ENCODE assay signal across 23 cellular contexts in genomic region chr4:24792552-24792951, GRCh38. TPM values are rescaled to one million over a fixed set of nuclear protein-coding genes. Genes with fewer than 3 reads are reported as not detected.
A peak's percentile ranks its signal among the peaks of the same experiment; 100 is the strongest.
DNase-seq lines count a peak whose midpoint lies in the region; ATAC-seq, FAIRE-seq and TF ChIP-seq lines count a peak whose summit lies in the region.
"Had no signal": no experiment of that assay in that cellular context is flagged by ENCODE, and none has a peak within 500 bp of the region (broad histone marks: within the 10 kb centered on the region; RNA-seq: fewer than 3 reads in every experiment).

No MANE protein-coding gene starts in this region.

- FAIRE-seq in HepG2 (lab: Jason Lieb, UNC), result no peak
- FAIRE-seq: A549, GM12878, GM19239, H54, HTR-8/SVneo had no signal

- CTCF ChIA-PET in HepG2 (lab: Yijun Ruan, JAX; ENCODE audit: low intra/inter-chr PET ratio, low total read pairs), result no interaction called here

- H3K27me3 Mint-ChIP-seq in osteocyte (ENCODE audit: unreplicated experiment) (no peaks in the 10 kb centered on the region), GM23338 (ENCODE audit: insufficient read depth, low read depth, poor library complexity) (peaks cover 7% of the 10 kb centered on the region)

- H3K4me3 Mint-ChIP-seq in osteocyte (ENCODE audit: unreplicated experiment) (no peak overlapping the region), GM23338 (no peak overlapping the region)
- H3K4me3 Mint-ChIP-seq: CD4-positive, alpha-beta T cell; IgD-negative memory B cell had no signal

- BruUV-seq in HepG2 (replicated peaks; lab: Mats Ljungman, UMichigan), result no TSS peak

- peaks cover 1 to 8% of the 10 kb centered on the region in 2 experiments; a peak in 2 of 5 replicates for H3K27me3 ChIP-seq in HepG2 (ENCODE audit: control insufficient read depth in 1 of 2, insufficient read depth in 2 of 2, low read length in 2 of 2)
- H3K27me3 ChIP-seq in right lobe of liver, result no peaks in the 10 kb centered on the region
- H3K27me3 ChIP-seq in hepatocyte, result no peaks in the 10 kb centered on the region
- peaks cover 17% of the 10 kb centered on the region for H3K27me3 ChIP-seq in GM23338 (ENCODE audit: insufficient read depth)
- H3K27me3 ChIP-seq: BLaER1 had no signal

- intact Hi-C loops in HepG2 (cut with micrococcal nuclease; ENCODE audit: unreplicated experiment), result no loop called here
- intact Hi-C loops in right lobe of liver (cut with DNase I), result no loop called here

- H4K20me1 ChIP-seq in HepG2 (ENCODE audit: insufficient read depth, low read length), result no peaks in the 10 kb centered on the region
- no peaks in the 10 kb centered on the region for H4K20me1 ChIP-seq in hepatocyte (ENCODE audit: insufficient read depth, poor library complexity, severe bottlenecking)
- H4K20me1 ChIP-seq in GM23338 (replicated peaks; ENCODE audit: insufficient read depth), result no peaks in the 10 kb centered on the region
- H4K20me1 ChIP-seq: BLaER1 had no signal

- TF ChIP-seq EP300 in HepG2 (IDR thresholded peaks at IDR 0.05; ENCODE audit: low read depth in 2 of 2, low read length in 2 of 2), result no peak
- TF ChIP-seq EP300 in HepG2 (CRISPR knock-in tag; IDR thresholded peaks at IDR 0.05; ENCODE audit: borderline replicate concordance), result no peak

- H3K9me3 Mint-ChIP-seq in osteocyte (ENCODE audit: unreplicated experiment) (peaks cover 12% of the 10 kb centered on the region), GM23338 (peaks cover 4% of the 10 kb centered on the region; the same call in 1 of the 3 replicates)
- H3K9me3 Mint-ChIP-seq: CD4-positive, alpha-beta T cell had no signal

- H3K4me1 Mint-ChIP-seq in osteocyte (ENCODE audit: unreplicated experiment) (peaks cover 20% of the 10 kb centered on the region), GM23338 (peaks cover 21% of the 10 kb centered on the region)

- H3K4me1 ChIP-seq in HepG2 (ENCODE audit: insufficient read depth, low read length) (peaks cover 44% of the 10 kb centered on the region), right lobe of liver (no peaks in the 10 kb centered on the region), hepatocyte (ENCODE audit: insufficient read depth) (peaks cover 18% of the 10 kb centered on the region), GM23338 (ENCODE audit: insufficient read depth) (peaks cover 18% of the 10 kb centered on the region; the same call in 1 of the 2 replicates)
- H3K4me1 ChIP-seq: A549 had no signal

- H2AFZ ChIP-seq in HepG2 (ENCODE audit: low read length), result no peak overlapping the region
- no peak overlapping the region for H2AFZ ChIP-seq in hepatocyte
- H2AFZ ChIP-seq in GM23338, result no peak overlapping the region
- H2AFZ ChIP-seq: GM23248 had no signal

- H3K27ac ChIP-seq in HepG2 (ENCODE audit: extremely low read length, insufficient read depth, low read length) (no peak overlapping the region), right lobe of liver (no peak overlapping the region), hepatocyte (peak overlapping the region; percentile 9), GM23338 (ENCODE audit: low read depth) (no peak overlapping the region)
- H3K27ac ChIP-seq: 22Rv1, A549, BLaER1, GM23248 had no signal

- peak; percentile 57 for DNase-seq in HepG2 (ENCODE audit: low spot score)
- DNase-seq in right lobe of liver, result no peak
- no peak for DNase-seq in hepatocyte (ENCODE audit: low spot score)
- peak; percentile 0 for DNase-seq in osteocyte (ENCODE audit: extremely low spot score, unreplicated experiment)
- no peak for DNase-seq in GM23338 (ENCODE audit: low spot score)
- no peak for DNase-seq in NCI-H510A treated with DMSO at 0.1 percent for 48 hours (lab: John Stamatoyannopoulos, UW)
- DNase-seq: AML-193; CD4-positive, alpha-beta T cell; DND-41; EL; GM23248; HCEC 1CT; KBM-7 had no signal

- H3K36me3 ChIP-seq in HepG2 (replicated peaks in 1 of 2; ENCODE audit: control insufficient read depth in 1 of 2, insufficient read depth in 2 of 2, low read length in 2 of 2) (no peaks in the 10 kb centered on the region), right lobe of liver (no peaks in the 10 kb centered on the region), hepatocyte (replicated peaks; ENCODE audit: insufficient read depth, low read depth) (no peaks in the 10 kb centered on the region), GM23338 (ENCODE audit: insufficient read depth) (no peaks in the 10 kb centered on the region)
- H3K36me3 ChIP-seq: BLaER1 had no signal

- H3K36me3 Mint-ChIP-seq in osteocyte (ENCODE audit: unreplicated experiment) (peaks cover 1% of the 10 kb centered on the region), GM23338 (ENCODE audit: low read depth) (peaks cover 4% of the 10 kb centered on the region; the same call in 1 of the 3 replicates)

- TF ChIP-seq CTCF in HepG2 (CRISPR knock-in tag; IDR thresholded peaks at IDR 0.05), result no peak
- TF ChIP-seq CTCF in right lobe of liver (IDR thresholded peaks at IDR 0.05), result no peak
- no peak for TF ChIP-seq CTCF in hepatocyte (IDR thresholded peaks at IDR 0.05; ENCODE audit: poor library complexity)
- TF ChIP-seq CTCF in osteocyte (IDR thresholded peaks at IDR 0.05), result no peak
- no peak for TF ChIP-seq CTCF in GM23338 (conservative IDR thresholded peaks at IDR 0.05; ENCODE audit: low read depth in 2 of 2)

- no peak overlapping the region for H3K4me3 ChIP-seq in HepG2 (replicated peaks in 1 of 3; ENCODE audit: insufficient read depth in 1 of 3, low read depth in 2 of 3, low read length in 3 of 3)
- H3K4me3 ChIP-seq in right lobe of liver, result no peak overlapping the region
- H3K4me3 ChIP-seq in hepatocyte, result no peak overlapping the region
- H3K4me3 ChIP-seq in GM23338, result no peak overlapping the region
- H3K4me3 ChIP-seq: A549, BLaER1, GM12878, GM23248 had no signal

- H3F3A ChIP-seq in GM23338 (replicated peaks; ENCODE audit: low read depth), result no peaks in the 10 kb centered on the region

- H3K9me3 ChIP-seq in HepG2 (ENCODE audit: low read length) (no peaks in the 10 kb centered on the region), right lobe of liver (no peaks in the 10 kb centered on the region), hepatocyte (ENCODE audit: low read depth) (no peaks in the 10 kb centered on the region)
- H3K9me3 ChIP-seq: A549, BLaER1 had no signal

- POLR2A ChIA-PET in HepG2 (lab: Yijun Ruan, JAX), result no interaction called here

- H3K9me2 ChIP-seq in hepatocyte (replicated peaks; ENCODE audit: insufficient read depth) (no peaks in the 10 kb centered on the region), GM23338 (ENCODE audit: insufficient read depth) (no peaks in the 10 kb centered on the region)

- H3K9ac ChIP-seq in HepG2 (ENCODE audit: insufficient read depth, low read depth, low read length), result no peak overlapping the region
- H3K9ac ChIP-seq: BLaER1, GM23248 had no signal

- H3K79me2 ChIP-seq in HepG2 (ENCODE audit: insufficient read depth, low read length) (no peaks in the 10 kb centered on the region), hepatocyte (no peaks in the 10 kb centered on the region), GM23338 (replicated peaks; ENCODE audit: insufficient read depth) (no peaks in the 10 kb centered on the region)

- no peak for TF ChIP-seq RAD21 in HepG2 (CRISPR knock-in tag; IDR thresholded peaks at IDR 0.05)

- ATAC-seq in HepG2 (peak; percentile 43), right lobe of liver (no peak), GM23338 (no peak), GM19035 (IDR thresholded peaks at IDR 0.05; ENCODE audit: unreplicated experiment) (no peak)
- ATAC-seq: GM12878 had no signal

- H3K27ac Mint-ChIP-seq in osteocyte (ENCODE audit: unreplicated experiment) (no peak overlapping the region), GM23338 (no peak overlapping the region)
- H3K27ac Mint-ChIP-seq: CD4-positive, alpha-beta T cell; IgD-negative memory B cell had no signal

- peak overlapping the region; percentile 29 for H3K4me2 ChIP-seq in HepG2 (ENCODE audit: low read depth, low read length)
- no peak overlapping the region for H3K4me2 ChIP-seq in hepatocyte
- no peak overlapping the region for H3K4me2 ChIP-seq in GM23338
- H3K4me2 ChIP-seq: A549, BLaER1 had no signal

- WGBS in HepG2 (ENCODE audit: low lambda C conversion rate), result 0% methylated on average over 4 of the region's 4 CpGs
- WGBS in right lobe of liver (ENCODE audit: insufficient coverage, low coverage, low lambda C conversion rate, missing lambda C conversion rate), result 34% methylated on average over 4 of the region's 4 CpGs
- 38% methylated on average over 4 of the region's 4 CpGs for WGBS in hepatocyte (ENCODE audit: low lambda C conversion rate, missing lambda C conversion rate)

- in situ Hi-C loops in HepG2 (cut with HindIII; ENCODE audit: extremely low pct_ligation_motif_present, low pct_unique_long_range_greater_than_20kb), result no loop called here

- no peak for TF ChIP-seq POLR2A in HepG2 (IDR thresholded peaks at IDR 0.05; ENCODE audit: insufficient read depth in 1 of 2, low read depth in 2 of 2, low read length in 2 of 2)
- no peak for TF ChIP-seq POLR2A in right lobe of liver (IDR thresholded peaks at IDR 0.05)

RNA-seq across cellular contexts. Expression of gene SOD3, which starts 2.8 kb away (rescaled TPM):
- total RNA-seq in HepG2 (2016; rRNA removed; fragmentation: Illumina TruSeq; extraction: Trizol), result not detected in 2 replicates
- total RNA-seq in HepG2 (2016; cell fraction: cytosol; rRNA removed; fragmentation: Illumina TruSeq; extraction: Trizol; ENCODE audit: low read depth), result not detected in 2 replicates
- total RNA-seq in HepG2 (2016; cell fraction: insoluble cytoplasmic fraction; rRNA removed; fragmentation: Illumina TruSeq; extraction: Trizol), result not detected in 2 replicates
- total RNA-seq in HepG2 (2016; cell fraction: membrane; rRNA removed; fragmentation: Illumina TruSeq; extraction: Trizol), result not detected in 2 replicates
- total RNA-seq in HepG2 (2016; cell fraction: nucleus; rRNA removed; fragmentation: Illumina TruSeq; extraction: Trizol), result not detected in 2 replicates
- polyA plus RNA-seq in HepG2 (2011; rRNA removed), result 0.04 TPM in 1 of 2 replicates, not detected in the other
- 0.13 and 0.20 TPM in 2 replicates for polyA plus RNA-seq in HepG2 (2011; cell fraction: cytosol; rRNA removed)
- 0.14 and 0.37 TPM in 2 replicates for polyA plus RNA-seq in HepG2 (2011; cell fraction: nucleus; rRNA removed)
- 0.47 and 0.85 TPM in 2 replicates for polyA plus RNA-seq in HepG2 (2012)
- not detected in 2 replicates for polyA plus RNA-seq in HepG2 (2016; cell fraction: cytosol; fragmentation: Illumina TruSeq; extraction: Trizol; ENCODE audit: low read depth)
- polyA plus RNA-seq in HepG2 (2016; cell fraction: insoluble cytoplasmic fraction; fragmentation: Illumina TruSeq; extraction: Trizol; ENCODE audit: low read depth), result not detected in 2 replicates
- not detected in 2 replicates for polyA plus RNA-seq in HepG2 (2016; cell fraction: membrane; fragmentation: Illumina TruSeq; extraction: Trizol; ENCODE audit: low read depth)
- polyA plus RNA-seq in HepG2 (2016; cell fraction: nucleus; fragmentation: Illumina TruSeq; extraction: Trizol; ENCODE audit: insufficient read depth, low read depth), result not detected in 2 replicates
- polyA minus RNA-seq in HepG2 (2011; rRNA and poly(A)+ RNA removed; ENCODE audit: low replicate concordance), result not detected in 2 replicates
- polyA minus RNA-seq in HepG2 (2011; cell fraction: cytosol; rRNA and poly(A)+ RNA removed), result 0.53 TPM in 1 of 2 replicates, not detected in the other
- polyA minus RNA-seq in HepG2 (2011; cell fraction: nucleus; rRNA and poly(A)+ RNA removed), result not detected in 2 replicates
- total RNA-seq in right lobe of liver, result 1 to 10 TPM; 1.5 to 7.9 (median 3.6) TPM
- 5.1 and 7.5 TPM in 2 replicates for total RNA-seq in hepatocyte
- polyA plus RNA-seq in hepatocyte, result 18.1 and 20.3 TPM in 2 replicates
- total RNA-seq in osteocyte, result 3.4 and 4.5 TPM in 2 replicates
- total RNA-seq in GM23338 (2014; rRNA removed; shearing (Covaris generic)), result 11.8 and 16.6 TPM in 2 replicates
- 7.5 and 8.9 TPM in 2 replicates for polyA plus RNA-seq in GM23338 (2016; fragmentation: Nextera tagmentation; extraction: Ambion mirVana)
- total RNA-seq: CD4-positive, alpha-beta T cell; G401; GM12878 had no signal
- polyA plus RNA-seq: A549, GM12878, IgD-negative memory B cell had no signal

Comparison
In these comparisons a context has a peak if more than half of its experiments do, and no peak if none do; other contexts are left out.
1. DNase-seq: peak in HepG2 (single experiment) and osteocyte (single experiment); none in right lobe of liver (0 of 3), hepatocyte (single experiment), GM23338 (single experiment) and NCI-H510A treated with DMSO at 0.1 percent for 48 hours (single experiment).